In genomic region chr1:230194525-230194924, GRCh38 we compare ENCODE assay signal across 21 cellular contexts.
DNase-seq lines count a peak whose midpoint lies in the region; ATAC-seq and TF ChIP-seq lines count a peak whose summit lies in the region.
"Had no signal": no experiment of that assay in that cellular context is flagged by ENCODE, and none has a peak within 500 bp of the region (broad histone marks: within the 10 kb centered on the region; RNA-seq: fewer than 3 reads in every experiment).

No MANE protein-coding gene starts in this region.

- no peaks in the 10 kb centered on the region for H3K9me3 Mint-ChIP-seq in activated CD8-positive, alpha-beta memory T cell treated with anti-CD3 and anti-CD28 coated beads, Interleukin-2, amount 10 ng/mL, durations not matched to agents 7 days and 5 days (ENCODE audit: low read depth)
- H3K9me3 Mint-ChIP-seq in dendritic cell treated with granulocyte-macrophage colony-stimulating factor and Interleukin-4, amounts not matched to agents 40 ng/mL and 50 ng/mL, for 4 days = no peaks in the 10 kb centered on the region
- H3K9me3 Mint-ChIP-seq in stimulated activated effector memory CD8-positive, alpha-beta T cell treated with anti-CD3 and anti-CD28 coated beads, Interleukin-12 subunit alpha, Interleukin-12 subunit beta, amount 100 ng/mL, for 72 hours = no peaks in the 10 kb centered on the region
- H3K9me3 Mint-ChIP-seq: activated T-cell treated with anti-CD3 and anti-CD28 coated beads, Interleukin-2, amount 50 U/mL, for 72 hours; naive B cell; stimulated activated naive CD8-positive, alpha-beta T cell treated with anti-CD3 and anti-CD28 coated beads, Interleukin-15, Interleukin-2, amounts not matched to agents 100 ng/mL and 50 ng/mL, for 24 hours had no signal

- peak overlapping the region; percentile 95 for H3K4me2 ChIP-seq in Loucy (ENCODE audit: low read depth, low read length, poor library complexity, severe bottlenecking)

- TF ChIP-seq CTCF in Loucy (conservative IDR thresholded peaks at IDR 0.05; ENCODE audit: low read length) = no peak

- CTCF ChIA-PET in activated CD8-positive, alpha-beta memory T cell treated with anti-CD3 and anti-CD28 coated beads, Interleukin-2, amount 10 ng/mL, durations not matched to agents 7 days and 5 days (lab: Charles Lee) = no interaction called here

- H3K4me3 Mint-ChIP-seq in activated CD8-positive, alpha-beta memory T cell treated with anti-CD3 and anti-CD28 coated beads, Interleukin-2, amount 10 ng/mL, durations not matched to agents 7 days and 5 days = no peak overlapping the region
- H3K4me3 Mint-ChIP-seq in dendritic cell treated with granulocyte-macrophage colony-stimulating factor and Interleukin-4, amounts not matched to agents 40 ng/mL and 50 ng/mL, for 4 days = no peak overlapping the region
- H3K4me3 Mint-ChIP-seq in stimulated activated effector memory CD8-positive, alpha-beta T cell treated with anti-CD3 and anti-CD28 coated beads, Interleukin-12 subunit alpha, Interleukin-12 subunit beta, amount 100 ng/mL, for 72 hours = no peak overlapping the region
- H3K4me3 Mint-ChIP-seq: activated T-cell treated with anti-CD3 and anti-CD28 coated beads, Interleukin-2, amount 50 U/mL, for 72 hours; B cell; naive B cell; stimulated activated naive CD8-positive, alpha-beta T cell treated with anti-CD3 and anti-CD28 coated beads, Interleukin-15, Interleukin-2, amounts not matched to agents 100 ng/mL and 50 ng/mL, for 24 hours had no signal

- no peaks in the 10 kb centered on the region for H4K20me1 ChIP-seq in Loucy (ENCODE audit: insufficient read depth, low read length, poor library complexity, severe bottlenecking)

- no peaks in the 10 kb centered on the region for H3K27me3 ChIP-seq in Loucy (ENCODE audit: insufficient read depth, low read length, poor library complexity, severe bottlenecking)
- H3K27me3 ChIP-seq: thyroid gland had no signal

- H2AFZ ChIP-seq in Loucy (ENCODE audit: low read length) = no peak overlapping the region

- intact Hi-C loops in dendritic cell treated with granulocyte-macrophage colony-stimulating factor and Interleukin-4, amounts not matched to agents 40 ng/mL and 50 ng/mL, for 4 days (cut with micrococcal nuclease) = loop anchor here (5.0 kb wide), 1 partner anchor 73 kb away; no protein-coding TSS in a partner anchor

- no peak overlapping the region for H3K27ac Mint-ChIP-seq in activated CD8-positive, alpha-beta memory T cell treated with anti-CD3 and anti-CD28 coated beads, Interleukin-2, amount 10 ng/mL, durations not matched to agents 7 days and 5 days
- H3K27ac Mint-ChIP-seq in dendritic cell treated with granulocyte-macrophage colony-stimulating factor and Interleukin-4, amounts not matched to agents 40 ng/mL and 50 ng/mL, for 4 days = peak overlapping the region; percentile 67
- H3K27ac Mint-ChIP-seq in stimulated activated effector memory CD8-positive, alpha-beta T cell treated with anti-CD3 and anti-CD28 coated beads, Interleukin-12 subunit alpha, Interleukin-12 subunit beta, amount 100 ng/mL, for 72 hours = peak overlapping the region; percentile 83
- H3K27ac Mint-ChIP-seq: activated T-cell treated with anti-CD3 and anti-CD28 coated beads, Interleukin-2, amount 50 U/mL, for 72 hours; B cell; stimulated activated naive CD8-positive, alpha-beta T cell treated with anti-CD3 and anti-CD28 coated beads, Interleukin-15, Interleukin-2, amounts not matched to agents 100 ng/mL and 50 ng/mL, for 24 hours had no signal

- H3K9ac ChIP-seq in Loucy (ENCODE audit: low read depth, low read length, poor library complexity, severe bottlenecking) = peak overlapping the region; percentile 71

- DNase-seq in activated CD8-positive, alpha-beta memory T cell treated with anti-CD3 and anti-CD28 coated beads, Interleukin-2, amount 10 ng/mL, durations not matched to agents 7 days and 5 days = peak; percentile 22
- DNase-seq in activated CD8-positive, alpha-beta memory T cell treated with anti-CD3 and anti-CD28 coated beads, Interleukin-2, amount 50 U/mL, for 4 hours = no peak
- no peak for DNase-seq in stimulated activated effector memory CD8-positive, alpha-beta T cell treated with anti-CD3 and anti-CD28 coated beads, Interleukin-12 subunit alpha, Interleukin-12 subunit beta, amount 100 ng/mL, for 72 hours (ENCODE audit: low spot score in 2 of 2)
- DNase-seq in NCI-H128 (lab: John Stamatoyannopoulos, UW; ENCODE audit: unreplicated experiment) (no peak), NCI-H1930 (lab: John Stamatoyannopoulos, UW) (no peak), G401 (ENCODE audit: low spot score) (no peak)
- DNase-seq: activated T-cell treated with anti-CD3 and anti-CD28 coated beads, Interleukin-2, amount 50 U/mL, for 72 hours; IMR-90; naive B cell; NCI-H1092 treated with DMSO at 0.1 percent for 48 hours; NCI-H187 treated with DMSO at 0.1 percent for 48 hours; NCI-H526; SHP77 treated with DMSO at 0.1 percent for 48 hours; thyroid gland had no signal

- H3F3A ChIP-seq in Loucy (ENCODE audit: low read depth) = no peaks in the 10 kb centered on the region

- peaks cover 5% of the 10 kb centered on the region for H3K4me1 Mint-ChIP-seq in activated CD8-positive, alpha-beta memory T cell treated with anti-CD3 and anti-CD28 coated beads, Interleukin-2, amount 10 ng/mL, durations not matched to agents 7 days and 5 days
- H3K4me1 Mint-ChIP-seq in dendritic cell treated with granulocyte-macrophage colony-stimulating factor and Interleukin-4, amounts not matched to agents 40 ng/mL and 50 ng/mL, for 4 days (ENCODE audit: low read depth) = peaks cover 28% of the 10 kb centered on the region
- peaks cover 23% of the 10 kb centered on the region for H3K4me1 Mint-ChIP-seq in stimulated activated effector memory CD8-positive, alpha-beta T cell treated with anti-CD3 and anti-CD28 coated beads, Interleukin-12 subunit alpha, Interleukin-12 subunit beta, amount 100 ng/mL, for 72 hours

- no peaks in the 10 kb centered on the region for H3K9me2 ChIP-seq in Loucy (replicated peaks; ENCODE audit: low read depth, low read length)

- peaks cover 33% of the 10 kb centered on the region; the same call in 1 of the 2 replicates for H3K36me3 ChIP-seq in Loucy (ENCODE audit: insufficient read depth, low read length)
- H3K36me3 ChIP-seq: thyroid gland had no signal

- in situ Hi-C loops in G401 (cut with HindIII; ENCODE audit: low sequenced_read_pairs) = no loop called here

- H3K27me3 Mint-ChIP-seq in activated CD8-positive, alpha-beta memory T cell treated with anti-CD3 and anti-CD28 coated beads, Interleukin-2, amount 10 ng/mL, durations not matched to agents 7 days and 5 days = no peaks in the 10 kb centered on the region
- H3K27me3 Mint-ChIP-seq in dendritic cell treated with granulocyte-macrophage colony-stimulating factor and Interleukin-4, amounts not matched to agents 40 ng/mL and 50 ng/mL, for 4 days = no peaks in the 10 kb centered on the region
- H3K27me3 Mint-ChIP-seq: B cell; naive B cell; stimulated activated naive CD8-positive, alpha-beta T cell treated with anti-CD3 and anti-CD28 coated beads, Interleukin-15, Interleukin-2, amounts not matched to agents 100 ng/mL and 50 ng/mL, for 24 hours had no signal

- H3K4me1 ChIP-seq in Loucy (ENCODE audit: insufficient read depth, low read length, poor library complexity, severe bottlenecking) = peaks cover 81% of the 10 kb centered on the region

- ATAC-seq in activated CD8-positive, alpha-beta memory T cell treated with anti-CD3 and anti-CD28 coated beads, Interleukin-2, amount 10 ng/mL, durations not matched to agents 7 days and 5 days = no peak
- no peak for ATAC-seq in stimulated activated effector memory CD8-positive, alpha-beta T cell treated with anti-CD3 and anti-CD28 coated beads, Interleukin-12 subunit alpha, Interleukin-12 subunit beta, amount 100 ng/mL, for 72 hours
- ATAC-seq: activated T-cell treated with anti-CD3 and anti-CD28 coated beads, Interleukin-2, amount 50 U/mL, for 72 hours; left lobe of liver; Panc1 had no signal

- H3K9me3 ChIP-seq in Loucy (ENCODE audit: insufficient read depth, low read depth, low read length) = no peaks in the 10 kb centered on the region
- H3K9me3 ChIP-seq: thyroid gland had no signal

- H3K79me2 ChIP-seq in Loucy (ENCODE audit: insufficient read depth, low read length) = peaks cover 100% of the 10 kb centered on the region

- no peaks in the 10 kb centered on the region for H3K36me3 Mint-ChIP-seq in activated CD8-positive, alpha-beta memory T cell treated with anti-CD3 and anti-CD28 coated beads, Interleukin-2, amount 10 ng/mL, durations not matched to agents 7 days and 5 days
- peaks cover 31% of the 10 kb centered on the region for H3K36me3 Mint-ChIP-seq in dendritic cell treated with granulocyte-macrophage colony-stimulating factor and Interleukin-4, amounts not matched to agents 40 ng/mL and 50 ng/mL, for 4 days (ENCODE audit: low read depth)
- H3K36me3 Mint-ChIP-seq in stimulated activated effector memory CD8-positive, alpha-beta T cell treated with anti-CD3 and anti-CD28 coated beads, Interleukin-12 subunit alpha, Interleukin-12 subunit beta, amount 100 ng/mL, for 72 hours = no peaks in the 10 kb centered on the region
- H3K36me3 Mint-ChIP-seq: naive B cell had no signal

- H3K4me3 ChIP-seq in Loucy (ENCODE audit: low read length, poor library complexity, severe bottlenecking) = peak overlapping the region; percentile 52
- H3K4me3 ChIP-seq: skin epidermis, thyroid gland had no signal
